In the genomic region with DNA sequence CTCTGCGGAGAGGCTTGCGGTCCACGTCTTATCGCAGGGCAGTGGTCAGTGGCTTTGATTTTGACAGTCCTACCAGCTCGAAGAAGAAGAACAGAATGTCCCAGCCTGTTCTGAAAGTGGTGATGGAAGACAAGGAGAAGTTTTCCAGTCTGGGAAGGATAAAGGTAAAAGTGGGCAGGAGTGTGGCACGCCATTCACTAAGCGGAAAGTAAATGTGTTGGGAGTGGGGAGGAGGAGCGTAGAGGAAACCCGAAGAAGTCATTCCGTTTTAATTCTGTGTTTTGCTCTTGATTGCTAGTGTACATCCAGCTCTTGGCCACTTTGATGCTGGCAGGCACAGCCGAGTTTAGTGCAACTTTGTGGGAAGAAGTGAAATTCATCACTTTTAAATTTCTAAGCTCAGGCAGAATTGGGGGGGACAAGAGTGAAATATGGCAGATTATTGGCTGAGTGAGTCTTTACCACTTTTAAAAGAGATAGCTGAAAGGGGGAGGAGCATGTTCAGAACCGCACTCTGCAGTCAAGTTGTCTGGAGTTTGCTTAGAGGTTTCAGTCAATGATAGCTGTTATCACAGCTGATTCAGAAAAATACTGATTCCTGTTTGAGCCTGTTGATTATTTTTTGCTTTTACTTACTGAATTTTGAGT, we compare ENCODE assay signal across 8 cellular contexts. TPM values are rescaled to one million over a fixed set of nuclear protein-coding genes. Genes with fewer than 3 reads are reported as not detected.
DNase-seq lines count a peak whose midpoint lies in the region; ATAC-seq and TF ChIP-seq lines count a peak whose summit lies in the region.

No MANE protein-coding gene starts in this region.

- H3K27ac ChIP-seq in liver (ENCODE audit: low read depth in 1 of 2, low read length in 2 of 2) (peak overlapping the region; percentile 82 to 86), upper lobe of right lung (peak overlapping the region; percentile 75)

- H3K36me3 ChIP-seq in liver (ENCODE audit: control insufficient read depth in 4 of 4, insufficient read depth in 3 of 4, low read depth in 1 of 4, low read length in 3 of 4) (peaks cover 0 to 2% (median 0%) of the 10 kb centered on the region in 4 donors), upper lobe of right lung (no peaks in the 10 kb centered on the region)

- no peaks in the 10 kb centered on the region for H3K9me3 Mint-ChIP-seq in activated T-cell treated with anti-CD3 and anti-CD28 coated beads, Interleukin-2, amount 50 U/mL, for 4 hours
- H3K9me3 Mint-ChIP-seq in MCF 10A (ENCODE audit: unreplicated experiment): no peaks in the 10 kb centered on the region

- TF ChIP-seq RAD21 in liver (IDR thresholded peaks at IDR 0.05): peak in 1 of 2 donors; percentile 28

- peak overlapping the region; percentile 72 to 91 for H3K9ac ChIP-seq in liver (ENCODE audit: low read depth in 1 of 2, low read length in 2 of 2)

- H3K27me3 ChIP-seq in liver (ENCODE audit: control insufficient read depth in 4 of 4, insufficient read depth in 4 of 4, low read length in 3 of 4): no peaks in the 10 kb centered on the region
- H3K27me3 ChIP-seq in upper lobe of right lung: no peaks in the 10 kb centered on the region

- CTCF ChIA-PET in MCF 10A (lab: Yijun Ruan, JAX): interaction anchor here (0.7 to 1.0 kb wide), 3 partner anchors 11 to 166 kb away, joined by 3 read pairs; no protein-coding TSS in a partner anchor

- H3K4me1 ChIP-seq in liver (ENCODE audit: control insufficient read depth in 4 of 4, insufficient read depth in 4 of 4, low read length in 3 of 4) (peaks cover 2 to 34% (median 15%) of the 10 kb centered on the region in 4 donors), upper lobe of right lung (no peaks in the 10 kb centered on the region)

- H3K9me3 ChIP-seq in liver (ENCODE audit: control insufficient read depth in 4 of 4, low read length in 3 of 4) (no peaks in the 10 kb centered on the region), upper lobe of right lung (no peaks in the 10 kb centered on the region)

- WGBS in liver: 7% methylated on average over 12 of the region's 12 CpGs

- intact Hi-C loops in MCF 10A (cut with micrococcal nuclease): no loop called here
- intact Hi-C loops in upper lobe of right lung (cut with DNase I): no loop called here
- intact Hi-C loops in left colon (cut with DNase I, micrococcal nuclease): no loop called here

- H3K36me3 Mint-ChIP-seq in activated T-cell treated with anti-CD3 and anti-CD28 coated beads, Interleukin-2, amount 50 U/mL, for 4 hours (ENCODE audit: insufficient read depth): no peaks in the 10 kb centered on the region
- no peaks in the 10 kb centered on the region for H3K36me3 Mint-ChIP-seq in MCF 10A (ENCODE audit: insufficient read depth, unreplicated experiment)

- no TSS peak for BruUV-seq in MCF 10A (replicated peaks; lab: Mats Ljungman, UMichigan)

- peak overlapping the region; percentile 43 for H3K4me3 Mint-ChIP-seq in activated T-cell treated with anti-CD3 and anti-CD28 coated beads, Interleukin-2, amount 50 U/mL, for 4 hours
- H3K4me3 Mint-ChIP-seq in MCF 10A (ENCODE audit: unreplicated experiment): peak overlapping the region; percentile 88

- TF ChIP-seq CTCF in MCF 10A (IDR thresholded peaks at IDR 0.05; ENCODE audit: unreplicated experiment): no peak
- TF ChIP-seq CTCF in liver (IDR thresholded peaks at IDR 0.05; ENCODE audit: low read depth, low read length, missing input control): no peak
- no peak for TF ChIP-seq CTCF in upper lobe of right lung (IDR thresholded peaks at IDR 0.05)

- H3K4me1 Mint-ChIP-seq in activated T-cell treated with anti-CD3 and anti-CD28 coated beads, Interleukin-2, amount 50 U/mL, for 4 hours (ENCODE audit: low read depth): peaks cover 18% of the 10 kb centered on the region
- peaks cover 13% of the 10 kb centered on the region for H3K4me1 Mint-ChIP-seq in MCF 10A (ENCODE audit: insufficient read depth, unreplicated experiment)

- H3K4me3 ChIP-seq in liver (ENCODE audit: low read depth in 1 of 3, low read length in 3 of 3) (peak overlapping the region; percentile 68 to 98 (median 90)), upper lobe of right lung (peak overlapping the region; percentile 85)

- no peak overlapping the region for H3K27ac Mint-ChIP-seq in MCF 10A (ENCODE audit: low read depth, unreplicated experiment)

- no peak for ATAC-seq in activated T-cell treated with anti-CD3 and anti-CD28 coated beads, Interleukin-2, amount 50 U/mL, for 4 hours
- ATAC-seq in upper lobe of right lung (no peak), GM18517 (IDR thresholded peaks at IDR 0.05; ENCODE audit: unreplicated experiment) (no peak), left colon (no peak)

- no peak for DNase-seq in activated T-cell treated with anti-CD3 and anti-CD28 coated beads, Interleukin-2, amount 50 U/mL, for 4 hours
- no peak for DNase-seq in activated T-cell treated with anti-CD3 and anti-CD28 coated beads, Interleukin-2, amount 50 U/mL, for 48 hours
- no peak for DNase-seq in MCF 10A (ENCODE audit: unreplicated experiment)
- no peak for DNase-seq in upper lobe of right lung
- no peak for DNase-seq in left colon
- no peak for DNase-seq in HCEC 1CT

- peaks cover 59% of the 10 kb centered on the region for H3K27me3 Mint-ChIP-seq in activated T-cell treated with anti-CD3 and anti-CD28 coated beads, Interleukin-2, amount 50 U/mL, for 4 hours (ENCODE audit: low read depth)
- H3K27me3 Mint-ChIP-seq in MCF 10A (ENCODE audit: insufficient read depth, unreplicated experiment): no peaks in the 10 kb centered on the region

- POLR2A ChIA-PET in MCF 10A (lab: Yijun Ruan, JAX): interaction anchor here (1.7 kb wide), 1 partner anchor 13 kb away, joined by 5 read pairs; no protein-coding TSS in a partner anchor

TF ChIP-seq in liver, 16 proteins besides CTCF, POLR2A, EP300 and RAD21 (continues in another document):
- TF ChIP-seq, protein P1, sequence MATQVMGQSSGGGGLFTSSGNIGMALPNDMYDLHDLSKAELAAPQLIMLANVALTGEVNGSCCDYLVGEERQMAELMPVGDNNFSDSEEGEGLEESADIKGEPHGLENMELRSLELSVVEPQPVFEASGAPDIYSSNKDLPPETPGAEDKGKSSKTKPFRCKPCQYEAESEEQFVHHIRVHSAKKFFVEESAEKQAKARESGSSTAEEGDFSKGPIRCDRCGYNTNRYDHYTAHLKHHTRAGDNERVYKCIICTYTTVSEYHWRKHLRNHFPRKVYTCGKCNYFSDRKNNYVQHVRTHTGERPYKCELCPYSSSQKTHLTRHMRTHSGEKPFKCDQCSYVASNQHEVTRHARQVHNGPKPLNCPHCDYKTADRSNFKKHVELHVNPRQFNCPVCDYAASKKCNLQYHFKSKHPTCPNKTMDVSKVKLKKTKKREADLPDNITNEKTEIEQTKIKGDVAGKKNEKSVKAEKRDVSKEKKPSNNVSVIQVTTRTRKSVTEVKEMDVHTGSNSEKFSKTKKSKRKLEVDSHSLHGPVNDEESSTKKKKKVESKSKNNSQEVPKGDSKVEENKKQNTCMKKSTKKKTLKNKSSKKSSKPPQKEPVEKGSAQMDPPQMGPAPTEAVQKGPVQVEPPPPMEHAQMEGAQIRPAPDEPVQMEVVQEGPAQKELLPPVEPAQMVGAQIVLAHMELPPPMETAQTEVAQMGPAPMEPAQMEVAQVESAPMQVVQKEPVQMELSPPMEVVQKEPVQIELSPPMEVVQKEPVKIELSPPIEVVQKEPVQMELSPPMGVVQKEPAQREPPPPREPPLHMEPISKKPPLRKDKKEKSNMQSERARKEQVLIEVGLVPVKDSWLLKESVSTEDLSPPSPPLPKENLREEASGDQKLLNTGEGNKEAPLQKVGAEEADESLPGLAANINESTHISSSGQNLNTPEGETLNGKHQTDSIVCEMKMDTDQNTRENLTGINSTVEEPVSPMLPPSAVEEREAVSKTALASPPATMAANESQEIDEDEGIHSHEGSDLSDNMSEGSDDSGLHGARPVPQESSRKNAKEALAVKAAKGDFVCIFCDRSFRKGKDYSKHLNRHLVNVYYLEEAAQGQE (IDR thresholded peaks at IDR 0.05): peak; percentile 32
- TF ChIP-seq MAX (IDR thresholded peaks at IDR 0.05): no peak
- TF ChIP-seq NR2F2 (IDR thresholded peaks at IDR 0.05): no peak
- TF ChIP-seq, protein P2, sequence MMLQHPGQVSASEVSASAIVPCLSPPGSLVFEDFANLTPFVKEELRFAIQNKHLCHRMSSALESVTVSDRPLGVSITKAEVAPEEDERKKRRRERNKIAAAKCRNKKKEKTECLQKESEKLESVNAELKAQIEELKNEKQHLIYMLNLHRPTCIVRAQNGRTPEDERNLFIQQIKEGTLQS (IDR thresholded peaks at IDR 0.05): no peak
- TF ChIP-seq EGR1 (IDR thresholded peaks at IDR 0.05; ENCODE audit: low read depth in 2 of 2): no peak
- TF ChIP-seq GABPA (IDR thresholded peaks at IDR 0.05 in 1 of 2, conservative IDR thresholded peaks at IDR 0.05 in 1 of 2): no peak
- TF ChIP-seq HNF4G (IDR thresholded peaks at IDR 0.05): no peak
- TF ChIP-seq JUND (IDR thresholded peaks at IDR 0.05): no peak
- peak; percentile 81 for TF ChIP-seq YY1 (IDR thresholded peaks at IDR 0.05)
- TF ChIP-seq FOXA1 (IDR thresholded peaks at IDR 0.05): no peak
- no peak for TF ChIP-seq FOXA2 (IDR thresholded peaks at IDR 0.05)
- peak in 1 of 2 donors; percentile 21 for TF ChIP-seq HNF4A (conservative IDR thresholded peaks at IDR 0.05)
- no peak for TF ChIP-seq SP1 (IDR thresholded peaks at IDR 0.05)
- peak; percentile 60 for TF ChIP-seq TAF1 (conservative IDR thresholded peaks at IDR 0.05)
- TF ChIP-seq RXRA (IDR thresholded peaks at IDR 0.05): no peak

RNA-seq across cellular contexts. Expression of gene ARHGEF26, which starts 1.8 kb away (rescaled TPM):
- total RNA-seq in activated T-cell treated with anti-CD3 and anti-CD28 coated beads, Interleukin-2, amount 50 U/mL, for 4 hours: under 1 TPM in 2 of 3 donors, not detected in 1; 0.05 to 0.15 TPM
- 0.29 and 0.63 TPM in 2 replicates for total RNA-seq in MCF 10A (2022)
- total RNA-seq in liver: 10 to 100 TPM in 1 of 2 donors, 1 to 10 TPM in 1; 1.4 to 27.9 TPM
- 10 to 100 TPM; 11.6 to 25.8 TPM for polyA plus RNA-seq in liver
- 58.8 TPM for total RNA-seq in upper lobe of right lung
- total RNA-seq in left colon: 1 to 10 TPM; 3.3 to 9.1 TPM
